Comparison of ENCODE assay signal across 17 cellular contexts in genomic region chr10:78046711-78047269, GRCh38.
"Had no signal": no experiment of that assay in that cellular context is flagged by ENCODE, and none has a peak within 500 bp of the region (broad histone marks: within the 10 kb centered on the region; RNA-seq: fewer than 3 reads in every experiment).

No MANE protein-coding gene starts in this region.

- H3K9me3 ChIP-seq: adrenal gland, breast epithelium, colonic mucosa, heart right ventricle, pancreas, stomach, suprapubic skin, transverse colon had no signal

- H3K36me3 Mint-ChIP-seq: natural killer cell treated with Interleukin-12 subunit alpha and Interleukin-12 subunit beta and Interleukin-15 and Interleukin-18, amount 100 ng/mL, for 72 hours had no signal

- H3K27ac ChIP-seq: adrenal gland, breast epithelium, colonic mucosa, heart right ventricle, pancreas, stomach, suprapubic skin, transverse colon, WERI-Rb-1 had no signal

- H3K27me3 Mint-ChIP-seq: activated naive CD4-positive, alpha-beta T cell treated with anti-CD3 and anti-CD28 coated beads, Interleukin-2, amount 50 U/mL, for 24 hours; natural killer cell treated with Interleukin-12 subunit alpha and Interleukin-12 subunit beta and Interleukin-15 and Interleukin-18, amount 100 ng/mL, for 72 hours; T-cell had no signal

- H3K27me3 ChIP-seq: adrenal gland, breast epithelium, colonic mucosa, dorsolateral prefrontal cortex, heart right ventricle, pancreas, stomach, suprapubic skin, transverse colon had no signal

- FAIRE-seq: astrocyte, pancreas, urothelium cell line had no signal

- H3K4me3 Mint-ChIP-seq: activated naive CD4-positive, alpha-beta T cell treated with anti-CD3 and anti-CD28 coated beads, Interleukin-2, amount 50 U/mL, for 24 hours; natural killer cell treated with Interleukin-12 subunit alpha and Interleukin-12 subunit beta and Interleukin-15 and Interleukin-18, amount 100 ng/mL, for 72 hours; T-cell; T-helper 2 cell treated with Interferon-gamma antibody and Interleukin-4, amounts not matched to agents 5 μg/mL and 100 μg/mL, for 36 hours had no signal

- H3K4me1 ChIP-seq: breast epithelium, colonic mucosa, pancreas had no signal

- H3K9me3 Mint-ChIP-seq: activated naive CD4-positive, alpha-beta T cell treated with anti-CD3 and anti-CD28 coated beads, Interleukin-2, amount 50 U/mL, for 24 hours; natural killer cell treated with Interleukin-12 subunit alpha and Interleukin-12 subunit beta and Interleukin-15 and Interleukin-18, amount 100 ng/mL, for 72 hours; T-cell; T-helper 2 cell treated with Interferon-gamma antibody and Interleukin-4, amounts not matched to agents 5 μg/mL and 100 μg/mL, for 36 hours had no signal

- H3K27ac Mint-ChIP-seq: natural killer cell treated with Interleukin-12 subunit alpha and Interleukin-12 subunit beta and Interleukin-15 and Interleukin-18, amount 100 ng/mL, for 72 hours; T-cell; T-helper 2 cell treated with Interferon-gamma antibody and Interleukin-4, amounts not matched to agents 5 μg/mL and 100 μg/mL, for 36 hours had no signal

- H3K36me3 ChIP-seq: breast epithelium, colonic mucosa, pancreas, transverse colon had no signal

- DNase-seq: activated gamma-delta T cell had no signal

- H3K4me3 ChIP-seq: adrenal gland, breast epithelium, colonic mucosa, heart right ventricle, pancreas, stomach, suprapubic skin, transverse colon had no signal
